Comparison of ENCODE assay signal across 19 cellular contexts in the genomic region with DNA sequence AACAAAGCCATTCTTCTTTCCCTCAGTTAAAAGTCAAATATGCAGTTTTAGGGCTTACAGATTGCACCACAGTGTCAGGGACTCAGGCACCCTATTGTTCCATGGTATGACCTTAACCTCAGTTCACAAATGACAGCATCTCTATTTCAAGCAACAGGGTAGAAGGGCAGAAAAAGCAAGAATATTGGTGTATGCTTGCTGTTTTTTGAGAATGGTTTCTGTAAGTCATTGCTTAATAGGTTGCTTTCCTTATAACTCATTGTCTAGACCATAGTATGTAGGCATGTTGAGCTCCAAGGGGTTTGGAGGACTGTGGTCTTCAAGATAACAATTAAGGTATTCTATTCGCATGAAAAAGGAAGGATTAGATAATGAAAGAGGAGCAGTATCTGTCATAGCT.
DNase-seq lines count a peak whose midpoint lies in the region; ATAC-seq, FAIRE-seq and TF ChIP-seq lines count a peak whose summit lies in the region.
"Had no signal": no experiment of that assay in that cellular context is flagged by ENCODE, and none has a peak within 500 bp of the region (broad histone marks: within the 10 kb centered on the region; RNA-seq: fewer than 3 reads in every experiment).

No MANE protein-coding gene starts in this region.

- no peaks in the 10 kb centered on the region for H3K79me2 ChIP-seq in PC-3 (ENCODE audit: low read length)

- H3K9me3 Mint-ChIP-seq in neural crest cell (peaks cover 4% of the 10 kb centered on the region), mesothelial cell of epicardium (no peaks in the 10 kb centered on the region)
- H3K9me3 Mint-ChIP-seq: CD8-positive, alpha-beta T cell had no signal

- H3K9me3 ChIP-seq in PC-3 (ENCODE audit: low read length), result no peaks in the 10 kb centered on the region
- H3K9me3 ChIP-seq: BLaER1 had no signal

- no peaks in the 10 kb centered on the region for H4K20me1 ChIP-seq in PC-3 (ENCODE audit: low read length)
- H4K20me1 ChIP-seq: BLaER1 had no signal

- H3K4me1 Mint-ChIP-seq in neural crest cell, result peaks cover 48% of the 10 kb centered on the region
- peaks cover 4% of the 10 kb centered on the region for H3K4me1 Mint-ChIP-seq in mesothelial cell of epicardium
- H3K4me1 Mint-ChIP-seq: IgD-negative memory B cell had no signal

- no TSS peak for BruUV-seq in PC-3 (replicated peaks; lab: Mats Ljungman, UMichigan)

- DNase-seq in D721Med (ENCODE audit: insufficient read length, low spot score), result no peak
- DNase-seq in SK-MEL-5 (ENCODE audit: low read depth, low spot score), result peak; percentile 92
- DNase-seq in globus pallidus (ENCODE audit: low spot score), result peak; percentile 89
- DNase-seq in neural crest cell (ENCODE audit: low read depth, low spot score), result no peak
- no peak for DNase-seq in PC-3
- no peak for DNase-seq in mesothelial cell of epicardium (ENCODE audit: low spot score in 2 of 2, unreplicated experiment in 2 of 2)
- DNase-seq in HUDEP-2 (lab: John Stamatoyannopoulos, UW; ENCODE audit: unreplicated experiment in 76 of 76), result no peak
- DNase-seq: CD8-positive, alpha-beta T cell; DMS79 treated with DMSO at 0.1 percent for 48 hours; Kasumi-1; MM.1S; NCI-H1105 treated with DMSO at 0.1 percent for 48 hours; NCI-H187 treated with DMSO at 0.1 percent for 48 hours; NCI-H446; NK-92 treated with Interleukin-12 subunit alpha and Interleukin-12 subunit beta, amount 100 ng/mL, for 24 hours; RPMI8226 had no signal

- no peak overlapping the region for H3K4me3 ChIP-seq in PC-3 (ENCODE audit: low read length)
- H3K4me3 ChIP-seq: BLaER1 had no signal

- in situ Hi-C loops in SK-MEL-5 (cut with HindIII; ENCODE audit: low pct_unique_long_range_greater_than_20kb, low sequenced_read_pairs), result no loop called here

- H3K4me2 ChIP-seq in PC-3 (ENCODE audit: low read length), result no peak overlapping the region
- H3K4me2 ChIP-seq: BLaER1 had no signal

- H3K27me3 ChIP-seq in PC-3 (ENCODE audit: low read length), result no peaks in the 10 kb centered on the region
- H3K27me3 ChIP-seq: BLaER1 had no signal

- H3F3A ChIP-seq in PC-3 (ENCODE audit: low read length, unreplicated experiment), result no peaks in the 10 kb centered on the region

- no peak overlapping the region for H3K9ac ChIP-seq in PC-3 (ENCODE audit: low read length)
- H3K9ac ChIP-seq: BLaER1 had no signal

- no peaks in the 10 kb centered on the region for H3K9me2 ChIP-seq in PC-3 (replicated peaks; ENCODE audit: low read length)

- H3K36me3 Mint-ChIP-seq in neural crest cell (ENCODE audit: low read depth) (no peaks in the 10 kb centered on the region), mesothelial cell of epicardium (no peaks in the 10 kb centered on the region)
- H3K36me3 Mint-ChIP-seq: CD8-positive, alpha-beta T cell; IgD-negative memory B cell had no signal

- H3K27ac Mint-ChIP-seq in neural crest cell (ENCODE audit: unreplicated experiment), result peak overlapping the region; percentile 21
- H3K27ac Mint-ChIP-seq in mesothelial cell of epicardium, result no peak overlapping the region
- H3K27ac Mint-ChIP-seq: CD8-positive, alpha-beta T cell; IgD-negative memory B cell had no signal

- no peaks in the 10 kb centered on the region for H3K36me3 ChIP-seq in PC-3 (ENCODE audit: low read depth, low read length)
- H3K36me3 ChIP-seq: BLaER1 had no signal

- H2AFZ ChIP-seq in PC-3 (ENCODE audit: low read length), result no peak overlapping the region

- H3K4me3 Mint-ChIP-seq in neural crest cell (peak overlapping the region; percentile 33), mesothelial cell of epicardium (no peak overlapping the region)
- H3K4me3 Mint-ChIP-seq: CD8-positive, alpha-beta T cell; IgD-negative memory B cell had no signal

- CTCF ChIA-PET in PC-3 (lab: Charles Lee), result no interaction called here

- intact Hi-C loops in PC-3 (cut with micrococcal nuclease), result no loop called here

- ATAC-seq in PC-3 (no peak), GM19452 (IDR thresholded peaks at IDR 0.05; ENCODE audit: unreplicated experiment) (no peak)
- ATAC-seq: CD8-positive, alpha-beta T cell had no signal

- FAIRE-seq in D721Med (lab: Jason Lieb, UNC), result peak; percentile 56

- POLR2A ChIA-PET in PC-3 (lab: Charles Lee; ENCODE audit: unreplicated experiment), result no interaction called here

- no peaks in the 10 kb centered on the region for H3K4me1 ChIP-seq in PC-3 (ENCODE audit: insufficient read depth, low read length)
- H3K4me1 ChIP-seq: BLaER1 had no signal

- no peak for TF ChIP-seq CTCF in D721Med (IDR thresholded peaks at IDR 0.05; ENCODE audit: insufficient read depth, missing control alignments)
- no peak for TF ChIP-seq CTCF in neural crest cell (conservative IDR thresholded peaks at IDR 0.05)
- no peak for TF ChIP-seq CTCF in PC-3 (conservative IDR thresholded peaks at IDR 0.05; ENCODE audit: low read depth, low read length)
- TF ChIP-seq CTCF in mesothelial cell of epicardium (IDR thresholded peaks at IDR 0.05; ENCODE audit: unreplicated experiment), result no peak

- H3K27me3 Mint-ChIP-seq in neural crest cell (ENCODE audit: low read depth), result no peaks in the 10 kb centered on the region
- H3K27me3 Mint-ChIP-seq in mesothelial cell of epicardium (ENCODE audit: low read depth), result no peaks in the 10 kb centered on the region
- H3K27me3 Mint-ChIP-seq: IgD-negative memory B cell had no signal

- H3K27ac ChIP-seq in PC-3 (ENCODE audit: low read length), result no peak overlapping the region
- H3K27ac ChIP-seq: BLaER1 had no signal

Comparison
In these comparisons a context has a peak if more than half of its experiments do, and no peak if none do; other contexts are left out.
1. DNase-seq: peak in SK-MEL-5 (single experiment) and globus pallidus (single experiment); none in D721Med (single experiment), neural crest cell (single experiment), PC-3 (single experiment), mesothelial cell of epicardium (0 of 2) and HUDEP-2 (0 of 76).